In genomic region chr14:51253880-51254279, GRCh38 we compare ENCODE assay signal across 9 cellular contexts.
"Had no signal": no experiment of that assay in that cellular context is flagged by ENCODE, and none has a peak within 500 bp of the region (broad histone marks: within the 10 kb centered on the region; RNA-seq: fewer than 3 reads in every experiment).

No MANE protein-coding gene starts in this region.

- H2AFZ ChIP-seq: GM23248 had no signal

- FAIRE-seq: HTR-8/SVneo had no signal

- H3K4me2 ChIP-seq: KMS-11 had no signal

- H3K4me1 ChIP-seq: HAP-1 had no signal

- H3K4me3 ChIP-seq: GM23248, HAP-1 had no signal

- H3K9me3 ChIP-seq: HAP-1 had no signal

- H3K9ac ChIP-seq: GM23248, KMS-11 had no signal

- ATAC-seq: HCT116 had no signal

- H3K27ac ChIP-seq: GM23248, KMS-11 had no signal

- DNase-seq: GM23248, GOT3, H7, HFFc6, KBM-7 had no signal
